11 cellular contexts compared by ENCODE assay signal in the genomic region with DNA sequence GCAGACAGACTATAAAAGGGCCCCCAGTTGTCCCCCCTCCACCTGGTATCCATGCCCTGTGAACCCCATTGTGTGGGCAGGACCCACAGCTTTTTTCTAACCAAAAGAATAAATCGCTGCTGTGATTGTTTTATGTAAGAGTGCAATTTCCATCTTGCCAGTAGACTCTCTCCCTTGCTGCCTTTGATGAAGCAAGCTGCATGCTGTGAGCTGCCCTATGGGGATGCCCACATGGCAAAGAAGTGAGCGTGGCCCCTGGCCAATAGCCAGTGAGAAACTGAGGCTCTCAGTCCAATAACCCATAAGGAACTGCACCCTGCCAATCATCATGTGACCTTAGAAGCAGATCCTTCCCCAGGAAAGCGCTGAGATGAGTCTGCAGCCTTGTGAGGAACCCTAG. TPM values are rescaled to one million over a fixed set of nuclear protein-coding genes. Genes with fewer than 3 reads are reported as not detected.
"Had no signal": no experiment of that assay in that cellular context is flagged by ENCODE, and none has a peak within 500 bp of the region (broad histone marks: within the 10 kb centered on the region; RNA-seq: fewer than 3 reads in every experiment).

No MANE protein-coding gene starts in this region.

- ATAC-seq: HCT116, HepG2, K562 had no signal

- H3K36me3 ChIP-seq: HAP-1 had no signal

- H3K27ac ChIP-seq: GM23248, HL-60 had no signal

- H2AFZ ChIP-seq: GM23248 had no signal

- H3K9ac ChIP-seq: GM23248 had no signal

- H3K4me3 Mint-ChIP-seq: HFFc6 had no signal

- DNase-seq: GM23248, GOT3, H7, HFFc6, KG1 had no signal

- H3K27ac Mint-ChIP-seq: HFFc6 had no signal

- H3K4me3 ChIP-seq: GM23248, HAP-1, K562 had no signal

RNA-seq across cellular contexts. Expression of a gene that starts 37.8 kb away (rescaled TPM):
- total RNA-seq: H7, HepG2, HT-29 had no signal
